In genomic region chr5:172714491-172715420, GRCh38 we compare ENCODE assay signal across 8 cellular contexts. TPM values are rescaled to one million over a fixed set of nuclear protein-coding genes. Genes with fewer than 3 reads are reported as not detected.
A peak's percentile ranks its signal among the peaks of the same experiment; 100 is the strongest.
DNase-seq lines count a peak whose midpoint lies in the region; ATAC-seq and TF ChIP-seq lines count a peak whose summit lies in the region.

No MANE protein-coding gene starts in this region.

- peak; percentile 45 to 81 (median 78) for ATAC-seq in heart right ventricle

- intact Hi-C loops in heart right ventricle (cut with DNase I): loop anchor here in 5 of 10 donors (5.0 to 10.0 kb wide), 5 partner anchors 58 to 570 kb away; partner anchors contain the start of gene DUSP1 (in 1 of the 5)
- intact Hi-C loops in vagina (cut with DNase I): loop anchor here (10.0 kb wide), 2 partner anchors 190 to 430 kb away; partner anchors contain the start of gene BNIP1

- H2AFZ ChIP-seq in SU-DHL-6 (ENCODE audit: low read depth, low read length, severe bottlenecking): no peak overlapping the region

- H3K4me3 ChIP-seq in SU-DHL-6 (ENCODE audit: insufficient read depth, low read length, poor library complexity, severe bottlenecking) (no peak overlapping the region), heart right ventricle (no peak overlapping the region), rectal smooth muscle tissue (ENCODE audit: low read length) (no peak overlapping the region), vagina (no peak overlapping the region)

- in situ Hi-C loops in KBM-7 (cut with MboI; ENCODE audit: low pct_unique_long_range_greater_than_20kb, low sequenced_read_pairs): loop anchor here (25.0 kb wide), 1 partner anchor 573 kb away; no protein-coding TSS in a partner anchor

- H3F3A ChIP-seq in SU-DHL-6 (ENCODE audit: insufficient read depth): no peaks in the 10 kb centered on the region

- no peak overlapping the region for H3K4me2 ChIP-seq in SU-DHL-6 (ENCODE audit: low read depth, low read length, poor library complexity, severe bottlenecking)

- H3K4me1 ChIP-seq in heart right ventricle (peaks cover 16 to 53% (median 41%) of the 10 kb centered on the region in 9 donors), rectal smooth muscle tissue (ENCODE audit: control insufficient read depth, insufficient read depth, low read length) (peaks cover 5% of the 10 kb centered on the region), vagina (peaks cover 34% of the 10 kb centered on the region)

- H4K20me1 ChIP-seq in SU-DHL-6 (ENCODE audit: low read depth, low read length): no peaks in the 10 kb centered on the region

- H3K27ac ChIP-seq in SU-DHL-6 (ENCODE audit: low read depth, low read length): no peak overlapping the region
- peak overlapping the region; percentile 38 for H3K27ac ChIP-seq in adipose tissue (ENCODE audit: low read depth, low read length)
- H3K27ac ChIP-seq in heart right ventricle: peak overlapping the region; percentile 66 to 91 (median 83)
- H3K27ac ChIP-seq in rectal smooth muscle tissue (ENCODE audit: low read depth, low read length): peak overlapping the region; percentile 27
- H3K27ac ChIP-seq in vagina: peak overlapping the region; percentile 55

- H3K9ac ChIP-seq in SU-DHL-6 (ENCODE audit: low read length) (no peak overlapping the region), rectal smooth muscle tissue (ENCODE audit: low read length) (no peak overlapping the region)

- DNase-seq in COR-L47 (lab: John Stamatoyannopoulos, UW) (peak; percentile 53), GM20000 (ENCODE audit: low spot score) (peak; percentile 69), KBM-7 (peak; percentile 75), heart right ventricle (peak; percentile 76 to 84), vagina (ENCODE audit: extremely low spot score in 2 of 2) (no peak)

- H3K9me3 ChIP-seq in SU-DHL-6 (ENCODE audit: insufficient read depth, low read length): no peaks in the 10 kb centered on the region
- no peaks in the 10 kb centered on the region for H3K9me3 ChIP-seq in heart right ventricle
- H3K9me3 ChIP-seq in vagina: no peaks in the 10 kb centered on the region

- H3K79me2 ChIP-seq in SU-DHL-6 (ENCODE audit: insufficient read depth, low read length): no peaks in the 10 kb centered on the region

- 29 to 35% (median 29%) methylated on average over 15 of the region's 15 CpGs for WGBS in adipose tissue, 3 donors
- WGBS in heart right ventricle, 2 donors: 36 to 41% methylated on average over 15 of the region's 15 CpGs

- TF ChIP-seq CTCF in GM20000 (IDR thresholded peaks at IDR 0.05; ENCODE audit: extremely low read depth, missing control alignments) (peak; percentile 79), SU-DHL-6 (IDR thresholded peaks at IDR 0.05; ENCODE audit: insufficient read depth, low read length, poor library complexity, severe bottlenecking) (peak; percentile 50), heart right ventricle (IDR thresholded peaks at IDR 0.05) (peak; percentile 80 to 93 (median 86)), vagina (IDR thresholded peaks at IDR 0.05) (peak; percentile 38 to 81 (median 68))

- no peak for TF ChIP-seq POLR2A in vagina (IDR thresholded peaks at IDR 0.05)

- H3K36me3 ChIP-seq in SU-DHL-6 (ENCODE audit: low read length) (no peaks in the 10 kb centered on the region), heart right ventricle (no peaks in the 10 kb centered on the region), rectal smooth muscle tissue (ENCODE audit: control insufficient read depth, insufficient read depth, low read length) (no peaks in the 10 kb centered on the region), vagina (no peaks in the 10 kb centered on the region)

- no peaks in the 10 kb centered on the region for H3K9me2 ChIP-seq in SU-DHL-6 (replicated peaks; ENCODE audit: insufficient read depth, low read length)

- H3K27me3 ChIP-seq in SU-DHL-6 (ENCODE audit: low read length) (no peaks in the 10 kb centered on the region), heart right ventricle (peaks cover 0 to 5% (median 0%) of the 10 kb centered on the region in 7 donors), rectal smooth muscle tissue (ENCODE audit: control insufficient read depth, insufficient read depth, low read length) (peaks cover under 1% of the 10 kb centered on the region), vagina (no peaks in the 10 kb centered on the region)

RNA-seq across cellular contexts. Expression of gene DUSP1, which starts 56.2 kb away (rescaled TPM):
- polyA plus RNA-seq in adipose tissue: 1,000 to 10,000 TPM in 1 of 3 donors, 100 to 1,000 TPM in 2; 163 to 1,279 (median 758) TPM
- total RNA-seq in heart right ventricle: 100 to 1,000 TPM in 7 of 10 donors, 10 to 100 TPM in 3; 55.7 to 215 (median 143) TPM
- 10 to 100 TPM; 33.3 to 98.6 TPM for polyA plus RNA-seq in heart right ventricle
- 2,876 TPM for total RNA-seq in vagina

Comparison
In these comparisons a context has a peak if more than half of its experiments do, and no peak if none do; other contexts are left out.
1. DNase-seq: peak in COR-L47 (single experiment), GM20000 (single experiment), KBM-7 (single experiment) and heart right ventricle (2 of 2); none in vagina (0 of 2).
2. RNA of gene DUSP1, which starts 56.2 kb away (total RNA-seq): 2,876 TPM in vagina (single experiment); 55.7 to 215 TPM in heart right ventricle; every median in the first group is over 10 times any median in the second.
3. Peak in every context shown above with its lines, with median percentiles within 50 percentile points of each other: CTCF ChIP-seq.